10 cellular contexts compared by ENCODE assay signal in the genomic region with DNA sequence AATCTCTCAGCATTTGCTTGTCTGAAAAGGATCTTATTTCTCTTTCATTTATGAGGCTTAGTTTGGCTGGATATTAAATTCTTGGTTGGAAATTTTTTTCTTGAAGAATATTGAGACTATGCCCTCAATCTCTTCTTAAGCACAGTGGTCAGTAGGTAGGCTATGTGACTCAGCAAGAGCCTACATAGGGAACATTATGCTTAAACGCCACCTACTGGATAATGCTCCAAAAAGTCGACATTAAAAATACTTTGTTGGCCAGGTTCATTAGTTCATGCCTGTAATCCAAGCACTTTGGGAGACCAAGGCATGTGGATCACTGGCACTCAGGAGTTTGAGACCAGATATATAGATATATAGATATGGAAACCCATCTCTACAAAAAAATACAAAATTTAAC.
DNase-seq lines count a peak whose midpoint lies in the region; ATAC-seq and TF ChIP-seq lines count a peak whose summit lies in the region.
"Had no signal": no experiment of that assay in that cellular context is flagged by ENCODE, and none has a peak within 500 bp of the region (broad histone marks: within the 10 kb centered on the region; RNA-seq: fewer than 3 reads in every experiment).

No MANE protein-coding gene starts in this region.

- H3K9me3 ChIP-seq in Panc1 (ENCODE audit: control insufficient read depth, insufficient read depth, low read depth, low read length), result no peaks in the 10 kb centered on the region
- H3K9me3 ChIP-seq: prostate gland had no signal

- POLR2A ChIA-PET in Panc1 (lab: Charles Lee), result no interaction called here

- TF ChIP-seq CTCF in AG10803 (conservative IDR thresholded peaks at IDR 0.05; ENCODE audit: low read length), result peak; percentile 24
- peak; percentile 38 for TF ChIP-seq CTCF in Panc1 (IDR thresholded peaks at IDR 0.05)

- intact Hi-C loops in Panc1 (cut with micrococcal nuclease; ENCODE audit: unreplicated experiment), result no loop called here

- no peaks in the 10 kb centered on the region for H3K27me3 ChIP-seq in Panc1 (ENCODE audit: control insufficient read depth, insufficient read depth, low read length)

- no peak; the same call in 1 of the 2 replicates for ATAC-seq in Panc1
- no peak for ATAC-seq in GM21526 (IDR thresholded peaks at IDR 0.05; ENCODE audit: low FRiP score, unreplicated experiment)
- ATAC-seq in HG03135 (IDR thresholded peaks at IDR 0.05; ENCODE audit: unreplicated experiment), result no peak

- H3K27ac ChIP-seq in Panc1 (ENCODE audit: low read length), result no peak overlapping the region
- H3K27ac ChIP-seq: prostate gland had no signal

- BruUV-seq in Panc1 (replicated peaks; lab: Mats Ljungman, UMichigan), result no TSS peak

- no peaks in the 10 kb centered on the region for H3K4me1 ChIP-seq in Panc1 (ENCODE audit: control insufficient read depth, insufficient read depth, low read length)
- H3K4me1 ChIP-seq: prostate gland had no signal

- CTCF ChIA-PET in Panc1 (lab: Charles Lee), result no interaction called here

- peak; percentile 28 for DNase-seq in AG10803 (ENCODE audit: low read depth)
- DNase-seq in H4 (ENCODE audit: low spot score), result peak; percentile 67
- DNase-seq in Panc1 (ENCODE audit: low read depth, low spot score), result no peak
- peak; percentile 18 for DNase-seq in glomerular endothelial cell (ENCODE audit: extremely low read depth, low read depth, low spot score)
- DNase-seq in globus pallidus (ENCODE audit: low spot score), result no peak
- no peak for DNase-seq in activated T-cell treated with anti-CD3 and anti-CD28 coated beads, Interleukin-2, amount 50 U/mL, for 48 hours
- DNase-seq: amygdala had no signal

- no peaks in the 10 kb centered on the region for H3K36me3 ChIP-seq in Panc1 (ENCODE audit: control insufficient read depth, insufficient read depth, low read length)
- H3K36me3 ChIP-seq: prostate gland had no signal

- in situ Hi-C loops in Panc1 (cut with HindIII; ENCODE audit: low pct_unique_long_range_greater_than_20kb, low sequenced_read_pairs), result no loop called here

- H3K4me3 ChIP-seq in AG10803 (ENCODE audit: low read length), result no peak overlapping the region
- H3K4me3 ChIP-seq in Panc1 (ENCODE audit: low read depth in 2 of 2, low read length in 2 of 2), result no peak overlapping the region
- H3K4me3 ChIP-seq: prostate gland had no signal

Comparison
In these comparisons a context has a peak if more than half of its experiments do, and no peak if none do; other contexts are left out.
1. DNase-seq: peak in AG10803 (single experiment), H4 (single experiment) and glomerular endothelial cell (single experiment); none in Panc1 (single experiment), globus pallidus (single experiment) and activated T-cell treated with anti-CD3 and anti-CD28 coated beads, Interleukin-2, amount 50 U/mL, for 48 hours (0 of 2).